26 cellular contexts compared by ENCODE assay signal in the genomic region with DNA sequence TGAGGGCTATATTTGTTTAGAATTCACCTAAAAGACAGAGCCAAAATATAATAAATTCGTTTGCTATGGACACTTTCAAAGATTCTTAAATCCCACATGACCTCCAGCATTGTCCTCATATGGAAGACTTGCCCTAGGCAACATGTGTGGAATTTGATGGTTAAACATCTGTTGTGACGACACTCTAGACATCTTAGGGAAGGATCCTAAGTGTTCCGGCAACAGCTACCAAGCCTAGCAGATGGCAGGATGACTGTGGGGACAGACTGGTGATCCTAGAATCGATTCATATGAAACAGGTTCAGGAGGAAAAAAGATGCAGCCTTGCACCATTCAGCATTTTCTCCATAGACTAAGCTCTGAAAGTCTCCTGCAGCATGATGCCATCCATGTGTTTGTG.
DNase-seq lines count a peak whose midpoint lies in the region; ATAC-seq lines count a peak whose summit lies in the region.
"Had no signal": no experiment of that assay in that cellular context is flagged by ENCODE, and none has a peak within 500 bp of the region (broad histone marks: within the 10 kb centered on the region; RNA-seq: fewer than 3 reads in every experiment).

No MANE protein-coding gene starts in this region.

- H3K4me1 Mint-ChIP-seq in stimulated activated memory B cell treated with anti-CD40 and anti-IgM and Interleukin-4, amounts not matched to agents 10 μg/mL and 1 μg/mL and 100 μg/mL, for 72 hours: peaks cover 40% of the 10 kb centered on the region

- H3K9me3 Mint-ChIP-seq in stimulated activated memory B cell treated with anti-CD40 and anti-IgM and Interleukin-4, amounts not matched to agents 10 μg/mL and 1 μg/mL and 100 μg/mL, for 72 hours: no peaks in the 10 kb centered on the region
- H3K9me3 Mint-ChIP-seq: activated T-helper 17 cell treated with anti-CD3 and anti-CD28 coated beads, Interleukin-2, amount 50 U/mL, for 72 hours; stimulated activated naive CD8-positive, alpha-beta T cell treated with anti-CD3 and anti-CD28 coated beads, Interleukin-15, amount 100 ng/mL, for 72 hours had no signal

- H3K27ac Mint-ChIP-seq in stimulated activated memory B cell treated with anti-CD40 and anti-IgM and Interleukin-4, amounts not matched to agents 10 μg/mL and 1 μg/mL and 100 μg/mL, for 72 hours: peak overlapping the region; percentile 86
- H3K27ac Mint-ChIP-seq: activated CD8-positive, alpha-beta T cell treated with anti-CD3 and anti-CD28 coated beads, Interleukin-2, amount 10 ng/mL, durations not matched to agents 7 days and 5 days; activated T-helper 17 cell treated with anti-CD3 and anti-CD28 coated beads, Interleukin-2, amount 50 U/mL, for 72 hours; stimulated activated naive CD8-positive, alpha-beta T cell treated with anti-CD3 and anti-CD28 coated beads, Interleukin-15, amount 100 ng/mL, for 72 hours had no signal

- ATAC-seq in stimulated activated memory B cell treated with anti-CD40 and anti-IgM and Interleukin-4, amounts not matched to agents 10 μg/mL and 1 μg/mL and 100 μg/mL, for 72 hours: no peak
- ATAC-seq in HG03460 (IDR thresholded peaks at IDR 0.05; ENCODE audit: unreplicated experiment): no peak
- ATAC-seq: activated CD8-positive, alpha-beta T cell treated with anti-CD3 and anti-CD28 coated beads, Interleukin-2, amount 10 ng/mL, durations not matched to agents 7 days and 5 days; activated T-helper 17 cell treated with anti-CD3 and anti-CD28 coated beads, Interleukin-2, amount 50 U/mL, for 72 hours; esophagus mucosa; gastrocnemius medialis; HCT116; lower lobe of right lung; stimulated activated naive CD8-positive, alpha-beta T cell treated with anti-CD3 and anti-CD28 coated beads, Interleukin-15, amount 100 ng/mL, for 72 hours had no signal

- peak; percentile 39 for DNase-seq in EH (ENCODE audit: low read depth)
- DNase-seq in NCI-H82 (lab: John Stamatoyannopoulos, UW): peak; percentile 60
- peak; percentile 39 for DNase-seq in fibroblast of gingiva (ENCODE audit: low read depth)
- no peak for DNase-seq in kidney glomerular epithelial cell (lab: John Stamatoyannopoulos, UW)
- DNase-seq in SW 1271 (lab: John Stamatoyannopoulos, UW): no peak
- DNase-seq: activated CD8-positive, alpha-beta T cell treated with anti-CD3 and anti-CD28 coated beads, Interleukin-2, amount 10 ng/mL, durations not matched to agents 7 days and 5 days; activated naive CD4-positive, alpha-beta T cell treated with anti-CD3 and anti-CD28 coated beads, Interleukin-2, amount 50 U/mL, for 16 hours; amniotic stem cell; brain microvascular endothelial cell; Caco-2; cerebellar nuclear complex; DMS79 treated with DMSO at 0.1 percent for 48 hours; gastrocnemius medialis; lower lobe of right lung; MV-4-11; NCI-H146; NK-92 treated with Interleukin-12 subunit alpha and Interleukin-12 subunit beta, amount 100 ng/mL, for 24 hours; Right ventricle myocardium superior; stimulated activated CD4-positive, alpha-beta T cell treated with anti-CD3 and anti-CD28 coated beads, Interleukin-2, amount 100 ng/mL, for 24 hours; stimulated activated naive CD8-positive, alpha-beta T cell treated with anti-CD3 and anti-CD28 coated beads, Interleukin-15, amount 100 ng/mL, for 72 hours had no signal

- no peaks in the 10 kb centered on the region for H3K27me3 Mint-ChIP-seq in stimulated activated memory B cell treated with anti-CD40 and anti-IgM and Interleukin-4, amounts not matched to agents 10 μg/mL and 1 μg/mL and 100 μg/mL, for 72 hours
- H3K27me3 Mint-ChIP-seq: activated T-helper 17 cell treated with anti-CD3 and anti-CD28 coated beads, Interleukin-2, amount 50 U/mL, for 72 hours; stimulated activated naive CD8-positive, alpha-beta T cell treated with anti-CD3 and anti-CD28 coated beads, Interleukin-15, amount 100 ng/mL, for 72 hours had no signal

- no peaks in the 10 kb centered on the region for H3K36me3 Mint-ChIP-seq in stimulated activated memory B cell treated with anti-CD40 and anti-IgM and Interleukin-4, amounts not matched to agents 10 μg/mL and 1 μg/mL and 100 μg/mL, for 72 hours
- H3K36me3 Mint-ChIP-seq: CD14-positive monocyte had no signal

- H3K4me3 Mint-ChIP-seq in stimulated activated memory B cell treated with anti-CD40 and anti-IgM and Interleukin-4, amounts not matched to agents 10 μg/mL and 1 μg/mL and 100 μg/mL, for 72 hours: no peak overlapping the region
- H3K4me3 Mint-ChIP-seq: activated CD8-positive, alpha-beta T cell treated with anti-CD3 and anti-CD28 coated beads, Interleukin-2, amount 10 ng/mL, durations not matched to agents 7 days and 5 days; activated T-helper 17 cell treated with anti-CD3 and anti-CD28 coated beads, Interleukin-2, amount 50 U/mL, for 72 hours; CD14-positive monocyte; stimulated activated naive CD8-positive, alpha-beta T cell treated with anti-CD3 and anti-CD28 coated beads, Interleukin-15, amount 100 ng/mL, for 72 hours had no signal

Comparison
In these comparisons a context has a peak if more than half of its experiments do, and no peak if none do; other contexts are left out.
1. DNase-seq: peak in EH (single experiment), NCI-H82 (single experiment) and fibroblast of gingiva (single experiment); none in kidney glomerular epithelial cell (single experiment) and SW 1271 (0 of 2).